Comparison of ENCODE assay signal across 8 cellular contexts in the genomic region with DNA sequence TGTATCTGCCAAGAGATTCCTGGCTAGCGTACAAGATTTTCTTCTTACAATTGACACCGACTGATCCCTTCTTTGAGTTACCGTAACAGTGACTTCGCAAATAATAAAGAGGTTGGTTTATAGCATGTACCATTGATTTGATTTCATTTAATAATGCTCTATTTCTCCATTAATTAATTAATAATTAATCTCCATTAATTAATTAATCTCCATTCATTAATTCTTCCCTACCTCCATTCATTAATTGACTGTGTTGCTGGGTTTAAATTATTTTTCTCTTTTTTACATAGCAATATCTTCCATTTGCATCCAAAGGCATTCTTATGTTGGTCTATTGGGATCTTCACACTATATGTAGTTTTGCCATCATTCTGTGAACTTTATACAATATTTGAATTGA. TPM values are rescaled to one million over a fixed set of nuclear protein-coding genes. Genes with fewer than 3 reads are reported as not detected.
"Had no signal": no experiment of that assay in that cellular context is flagged by ENCODE, and none has a peak within 500 bp of the region (broad histone marks: within the 10 kb centered on the region; RNA-seq: fewer than 3 reads in every experiment).

No MANE protein-coding gene starts in this region.

- H3K4me3 ChIP-seq: GM12878 had no signal

- ATAC-seq: GM12878 had no signal

- FAIRE-seq: GM12878, GM12891, GM12892, GM18507, GM19239 had no signal

- DNase-seq: GDM1, GF-D8 had no signal

RNA-seq across cellular contexts. Expression of a gene that starts 21.0 kb away (rescaled TPM):
- total RNA-seq: G401, GM12878 had no signal
- polyA plus RNA-seq: GM12878 had no signal

RNA-seq across cellular contexts. Expression of a gene that starts 44.6 kb away (rescaled TPM):
- total RNA-seq: G401, GM12878 had no signal
- polyA plus RNA-seq: GM12878 had no signal

RNA-seq across cellular contexts. Expression of a gene that starts 54.1 kb away (rescaled TPM):
- total RNA-seq: G401, GM12878 had no signal
- polyA plus RNA-seq: GM12878 had no signal

RNA-seq across cellular contexts. Expression of a gene that starts 55.0 kb away (rescaled TPM):
- total RNA-seq: G401, GM12878 had no signal
- polyA plus RNA-seq: GM12878 had no signal
